Comparison of ENCODE assay signal across 8 cellular contexts in the genomic region with DNA sequence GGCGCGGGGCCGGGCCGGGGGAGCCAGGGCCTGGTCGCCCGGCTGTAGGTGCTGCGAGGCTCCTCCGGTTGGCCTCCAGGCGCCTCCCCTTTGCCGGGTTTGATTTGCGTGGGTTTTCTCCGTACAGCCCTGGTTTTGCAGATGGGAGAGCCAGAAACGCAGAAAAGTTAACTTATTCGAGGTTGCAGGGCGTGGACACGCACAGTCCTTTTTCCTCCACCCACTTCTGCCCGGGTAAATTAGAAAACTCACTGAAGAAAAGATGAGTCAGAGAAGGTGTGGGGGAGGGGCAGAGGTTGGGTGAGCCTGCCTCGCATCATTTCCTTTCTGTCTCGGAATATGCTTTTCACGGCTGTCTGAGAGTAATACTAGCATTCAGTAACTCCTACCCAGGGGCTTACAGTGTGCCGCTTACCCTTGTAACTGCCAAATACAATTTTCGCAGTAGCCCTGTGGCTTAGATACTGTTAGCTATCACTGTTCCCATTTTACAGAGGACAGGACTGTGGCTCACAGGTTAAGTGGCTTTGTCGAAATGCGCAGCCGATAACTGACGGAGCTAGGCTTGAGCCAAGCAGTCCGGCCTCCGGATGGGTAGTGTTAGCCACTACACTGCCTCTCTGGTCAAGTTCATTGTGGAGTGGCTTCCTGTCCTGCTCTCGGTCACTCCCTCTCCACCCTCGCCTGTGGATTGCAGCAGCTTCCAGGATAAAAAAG. TPM values are rescaled to one million over a fixed set of nuclear protein-coding genes. Genes with fewer than 3 reads are reported as not detected.
DNase-seq lines count a peak whose midpoint lies in the region; ATAC-seq and TF ChIP-seq lines count a peak whose summit lies in the region.

No MANE protein-coding gene starts in this region.

- peak; percentile 28 for ATAC-seq in HG02623 (IDR thresholded peaks at IDR 0.05; ENCODE audit: unreplicated experiment)
- peak; percentile 30 for ATAC-seq in memory B cell (ENCODE audit: low read depth)

- no peaks in the 10 kb centered on the region for H3K27me3 ChIP-seq in ectodermal cell (ENCODE audit: control insufficient read depth, insufficient read depth, low read length, poor library complexity, severe bottlenecking)

- H3K4me3 Mint-ChIP-seq in memory B cell: peak overlapping the region; percentile 91

- H3K27ac Mint-ChIP-seq in memory B cell: peak overlapping the region; percentile 84

- H3K4me1 Mint-ChIP-seq in memory B cell: peaks cover 29% of the 10 kb centered on the region

- peak overlapping the region; percentile 99 for H3K4me3 ChIP-seq in ectodermal cell (ENCODE audit: insufficient read depth, low read depth, low read length)

- no peaks in the 10 kb centered on the region for H3K9me3 Mint-ChIP-seq in memory B cell

- no peaks in the 10 kb centered on the region for H3K27me3 Mint-ChIP-seq in memory B cell

- 7 to 8% methylated on average over 30 of the region's 30 CpGs for WGBS in ectodermal cell, 2 experiments

- DNase-seq in GM13977 (ENCODE audit: low spot score): peak; percentile 79
- peak; percentile 47 for DNase-seq in NCI-H2196 (lab: John Stamatoyannopoulos, UW; ENCODE audit: unreplicated experiment)
- DNase-seq in activated CD4-positive, alpha-beta T cell treated with anti-CD3 and anti-CD28 coated beads, Interleukin-2, amount 50 U/mL, for 24 hours (ENCODE audit: low read depth in 1 of 2, low spot score in 1 of 2): peak; percentile 73 to 96
- peak; percentile 45 to 47 for DNase-seq in memory B cell (ENCODE audit: low spot score in 2 of 2)
- peak; percentile 94 for DNase-seq in stimulated activated CD8-positive, alpha-beta memory T cell treated with anti-CD3 and anti-CD28 coated beads, Interleukin-12 subunit alpha, Interleukin-12 subunit beta, amount 100 ng/mL, for 1 hour (ENCODE audit: low read depth)
- no peak for DNase-seq in GF-D8 (lab: John Stamatoyannopoulos, UW)

- peaks cover 13% of the 10 kb centered on the region for H3K36me3 Mint-ChIP-seq in memory B cell

- H3K4me1 ChIP-seq in ectodermal cell (ENCODE audit: control insufficient read depth, insufficient read depth, low read length): peaks cover 8% of the 10 kb centered on the region

- H3K9me3 ChIP-seq in ectodermal cell (ENCODE audit: control insufficient read depth, low read length): no peaks in the 10 kb centered on the region

- H3K27ac ChIP-seq in ectodermal cell (ENCODE audit: insufficient read depth, low read depth, low read length, poor library complexity, severe bottlenecking): no peak overlapping the region

- in situ Hi-C loops in GM13977 (cut with MboI; ENCODE audit: low pct_unique_long_range_greater_than_20kb, low sequenced_read_pairs, unreplicated experiment): no loop called here

- peaks cover 11% of the 10 kb centered on the region for H3K36me3 ChIP-seq in ectodermal cell (ENCODE audit: control insufficient read depth, insufficient read depth, low read length)

- TF ChIP-seq CTCF in GM13977 (IDR thresholded peaks at IDR 0.05; ENCODE audit: extremely low read depth, insufficient read depth, missing control alignments): no peak

RNA-seq across cellular contexts. Expression of a gene that starts 0.8 kb away (rescaled TPM):
- polyA plus RNA-seq in ectodermal cell (2013, experiment 1 of 4): 27.0 TPM
- 26.7 TPM for polyA plus RNA-seq in ectodermal cell (2013, experiment 2 of 4)
- polyA plus RNA-seq in ectodermal cell (2013, experiment 3 of 4): 22.6 TPM
- 24.9 TPM for polyA plus RNA-seq in ectodermal cell (2013, experiment 4 of 4)
